In the genomic region with DNA sequence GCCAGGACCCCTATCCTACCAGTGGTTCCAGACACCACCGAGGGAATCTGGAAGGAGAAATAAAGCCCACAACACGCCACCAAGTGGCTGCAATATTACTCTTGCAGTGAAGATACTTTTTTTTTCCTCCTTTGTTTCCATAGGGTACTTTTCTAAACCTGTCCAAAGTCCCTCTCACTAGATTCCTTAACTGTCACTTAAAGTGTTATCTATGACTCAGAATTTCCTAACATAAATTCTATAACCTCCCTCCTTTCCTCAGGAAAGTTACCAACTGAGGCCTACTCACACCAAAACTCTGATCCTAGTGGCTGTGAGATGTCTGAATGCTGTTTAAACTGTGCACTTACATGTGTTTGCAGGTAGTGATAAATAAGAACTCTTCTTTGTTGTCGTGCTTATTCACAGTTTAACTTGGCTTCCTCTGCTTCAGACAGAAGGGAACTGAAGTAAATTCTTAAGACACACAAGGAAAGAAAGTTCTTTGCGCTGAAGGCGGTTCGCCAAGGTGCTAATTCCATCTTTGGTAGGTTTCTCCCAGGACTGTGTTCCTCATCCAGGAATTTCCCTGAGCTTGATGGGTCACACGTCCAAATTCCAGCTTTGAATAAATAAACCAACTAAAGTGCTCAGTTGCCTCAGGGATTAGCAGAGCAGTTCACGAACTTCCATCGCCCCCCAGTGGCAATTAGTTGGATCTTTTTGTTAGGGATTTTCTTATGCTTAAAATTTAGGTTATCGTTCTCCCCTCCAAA, we compare ENCODE assay signal across 9 cellular contexts. TPM values are rescaled to one million over a fixed set of nuclear protein-coding genes. Genes with fewer than 3 reads are reported as not detected.
DNase-seq lines count a peak whose midpoint lies in the region; ATAC-seq, FAIRE-seq and TF ChIP-seq lines count a peak whose summit lies in the region.
"Had no signal": no experiment of that assay in that cellular context is flagged by ENCODE, and none has a peak within 500 bp of the region (broad histone marks: within the 10 kb centered on the region; RNA-seq: fewer than 3 reads in every experiment).

No MANE protein-coding gene starts in this region.

- no peaks in the 10 kb centered on the region for H3K27me3 Mint-ChIP-seq in activated CD8-positive, alpha-beta memory T cell treated with anti-CD3 and anti-CD28 coated beads, Interleukin-2, amount 10 ng/mL, durations not matched to agents 7 days and 5 days

- TF ChIP-seq CTCF in NB4 (IDR thresholded peaks at IDR 0.05; ENCODE audit: low read depth, low read length): peak; percentile 8
- TF ChIP-seq CTCF in GM12878 (IDR thresholded peaks at IDR 0.05 in 2 of 3, conservative IDR thresholded peaks at IDR 0.05 in 1 of 3; ENCODE audit: control insufficient read depth in 2 of 3, extremely low read depth in 1 of 3, insufficient read depth in 1 of 3, low read depth in 3 of 3, low read length in 3 of 3): peak; percentile 20 to 23 (median 21); a peak in 3 of 6 replicates

- no peaks in the 10 kb centered on the region for H3K36me3 ChIP-seq in GM12878 (ENCODE audit: control insufficient read depth in 2 of 2, insufficient read depth in 2 of 2, low read length in 1 of 2)

- H3K4me1 ChIP-seq in GM12878 (ENCODE audit: control insufficient read depth, insufficient read depth, low read length): no peaks in the 10 kb centered on the region

- H4K20me1 ChIP-seq in GM12878 (ENCODE audit: control insufficient read depth, insufficient read depth): no peaks in the 10 kb centered on the region

- peak; percentile 34; the same call in 1 of the 3 replicates for ATAC-seq in GM12878
- no peak for ATAC-seq in activated CD8-positive, alpha-beta memory T cell treated with anti-CD3 and anti-CD28 coated beads, Interleukin-2, amount 10 ng/mL, durations not matched to agents 7 days and 5 days
- ATAC-seq in GM19452 (IDR thresholded peaks at IDR 0.05; ENCODE audit: unreplicated experiment): no peak

- peak; percentile 36 for TF ChIP-seq RAD21 in GM12878 (IDR thresholded peaks at IDR 0.05; ENCODE audit: insufficient read depth, low read depth, low read length)

- no peaks in the 10 kb centered on the region for H3K9me3 Mint-ChIP-seq in activated CD8-positive, alpha-beta memory T cell treated with anti-CD3 and anti-CD28 coated beads, Interleukin-2, amount 10 ng/mL, durations not matched to agents 7 days and 5 days (ENCODE audit: low read depth)

- no peak for TF ChIP-seq EP300 in GM12878 (IDR thresholded peaks at IDR 0.05; ENCODE audit: borderline replicate concordance in 1 of 2, control insufficient read depth in 1 of 2, low read depth in 2 of 2, low read length in 2 of 2)

- intact Hi-C loops in GM12878 (cut with micrococcal nuclease; ENCODE audit: unreplicated experiment): no loop called here

- no peak overlapping the region for H3K9ac ChIP-seq in GM12878 (ENCODE audit: control insufficient read depth, insufficient read depth, low read length)

- BruUV-seq in GM12878 (replicated peaks; lab: Mats Ljungman, UMichigan): no TSS peak

- H3K36me3 Mint-ChIP-seq in activated CD8-positive, alpha-beta memory T cell treated with anti-CD3 and anti-CD28 coated beads, Interleukin-2, amount 10 ng/mL, durations not matched to agents 7 days and 5 days: peaks cover 2% of the 10 kb centered on the region

- SMC1A ChIA-PET in GM12878 (lab: Charles Lee; ENCODE audit: uncharacterized antibody, unreplicated experiment): no interaction called here

- no peak overlapping the region for H3K4me3 Mint-ChIP-seq in activated CD8-positive, alpha-beta memory T cell treated with anti-CD3 and anti-CD28 coated beads, Interleukin-2, amount 10 ng/mL, durations not matched to agents 7 days and 5 days

- no peak overlapping the region for H3K27ac ChIP-seq in GM12878 (ENCODE audit: control insufficient read depth, insufficient read depth)

- no peak overlapping the region for H3K27ac Mint-ChIP-seq in activated CD8-positive, alpha-beta memory T cell treated with anti-CD3 and anti-CD28 coated beads, Interleukin-2, amount 10 ng/mL, durations not matched to agents 7 days and 5 days

- no peak overlapping the region for H3K4me2 ChIP-seq in GM12878 (ENCODE audit: control insufficient read depth, insufficient read depth)

- no peak for TF ChIP-seq POLR2A in NB4 (IDR thresholded peaks at IDR 0.05; ENCODE audit: extremely low read depth, insufficient read length)
- no peak for TF ChIP-seq POLR2A in GM12878 (IDR thresholded peaks at IDR 0.05; ENCODE audit: low read depth, low read length)

- in situ Hi-C loops in GM12878 (cut with MboI): loop anchor here (25.0 kb wide), 1 partner anchor 1113 kb away; no protein-coding TSS in a partner anchor

- FAIRE-seq in GM12878 (lab: Jason Lieb, UNC): no peak
- FAIRE-seq: TTC549 had no signal

- no peaks in the 10 kb centered on the region for H3K9me3 ChIP-seq in GM12878 (replicated peaks; ENCODE audit: control insufficient read depth, insufficient read depth, low read length)

- WGBS in GM12878 (ENCODE audit: insufficient coverage, insufficient replicate concordance, low lambda C conversion rate, missing lambda C conversion rate): 50% methylated on average over 10 of the region's 10 CpGs

- no peaks in the 10 kb centered on the region for H3K27me3 ChIP-seq in GM12878 (replicated peaks in 1 of 2; ENCODE audit: control insufficient read depth in 2 of 2, insufficient read depth in 2 of 2, low read length in 1 of 2)

- H2AFZ ChIP-seq in GM12878 (ENCODE audit: control insufficient read depth, low read depth, low read length): no peak overlapping the region

- H3K4me3 ChIP-seq in NB4 (ENCODE audit: low read depth, low read length) (no peak overlapping the region), GM12878 (no peak overlapping the region)

- CTCF ChIA-PET in GM12878 (lab: Yijun Ruan, JAX): interaction anchor here (0.7 to 1.5 kb wide), 3 partner anchors 8 to 910 kb away, joined by 3 to 5 read pairs (median 3); no protein-coding TSS in a partner anchor
- CTCF ChIA-PET in activated CD8-positive, alpha-beta memory T cell treated with anti-CD3 and anti-CD28 coated beads, Interleukin-2, amount 10 ng/mL, durations not matched to agents 7 days and 5 days (lab: Charles Lee): no interaction called here

- RAD21 ChIA-PET in GM12878 (lab: Charles Lee; ENCODE audit: unreplicated experiment): no interaction called here

- peaks cover 10% of the 10 kb centered on the region for H3K4me1 Mint-ChIP-seq in activated CD8-positive, alpha-beta memory T cell treated with anti-CD3 and anti-CD28 coated beads, Interleukin-2, amount 10 ng/mL, durations not matched to agents 7 days and 5 days

- peak; percentile 33 for DNase-seq in GM04504 (ENCODE audit: low read depth)
- peak; percentile 6 for DNase-seq in NB4 (ENCODE audit: low read depth)
- DNase-seq in GM12878 (ENCODE audit: low read depth, low spot score): no peak
- peak; percentile 67 for DNase-seq in left kidney (ENCODE audit: low read depth, low spot score)
- DNase-seq in activated CD8-positive, alpha-beta memory T cell treated with anti-CD3 and anti-CD28 coated beads, Interleukin-2, amount 10 ng/mL, durations not matched to agents 7 days and 5 days: no peak
- DNase-seq in T-helper 9 cell: no peak
- DNase-seq in stimulated activated naive CD4-positive, alpha-beta T cell treated with Interleukin-2 at 50 U/mL for 16 hours (lab: John Stamatoyannopoulos, UW): no peak

- H3K79me2 ChIP-seq in GM12878 (ENCODE audit: control insufficient read depth, insufficient read depth, low read length): no peaks in the 10 kb centered on the region

- POLR2A ChIA-PET in GM12878 (lab: Charles Lee): no interaction called here

TF ChIP-seq in GM12878, 131 proteins besides CTCF, POLR2A, EP300 and RAD21:
- no peak for TF ChIP-seq HDAC2 (IDR thresholded peaks at IDR 0.05)
- no peak for TF ChIP-seq MTA3 (IDR thresholded peaks at IDR 0.05; ENCODE audit: borderline replicate concordance, low read length)
- no peak for TF ChIP-seq SPI1 (IDR thresholded peaks at IDR 0.05; ENCODE audit: borderline replicate concordance, insufficient read depth, low read depth, low read length)
- no peak for TF ChIP-seq SP1 (IDR thresholded peaks at IDR 0.05; ENCODE audit: low read depth, low read length)
- TF ChIP-seq ZNF622 (IDR thresholded peaks at IDR 0.05): no peak
- no peak for TF ChIP-seq MYC (IDR thresholded peaks at IDR 0.05; ENCODE audit: insufficient read depth, insufficient read length, insufficient replicate concordance, low read length, severe bottlenecking)
- no peak for TF ChIP-seq CBFB (IDR thresholded peaks at IDR 0.05; ENCODE audit: low read depth)
- no peak for TF ChIP-seq NFIC (IDR thresholded peaks at IDR 0.05; ENCODE audit: low read depth, low read length)
- TF ChIP-seq FOXK2 (IDR thresholded peaks at IDR 0.05): no peak
- TF ChIP-seq SUPT20H (IDR thresholded peaks at IDR 0.05; ENCODE audit: borderline replicate concordance, control insufficient read depth, low read depth, low read length): no peak
- no peak for TF ChIP-seq ETV6 (conservative IDR thresholded peaks at IDR 0.05 in 1 of 2, IDR thresholded peaks at IDR 0.05 in 1 of 2; ENCODE audit: borderline replicate concordance in 1 of 2, low read depth in 1 of 2)
- no peak for TF ChIP-seq EED (IDR thresholded peaks at IDR 0.05; ENCODE audit: low read depth)
- no peak for TF ChIP-seq STAT3 (IDR thresholded peaks at IDR 0.05; ENCODE audit: low read depth, low read length)
- TF ChIP-seq CBX3 (IDR thresholded peaks at IDR 0.05; ENCODE audit: borderline replicate concordance, low read depth): no peak
- TF ChIP-seq KLF5 (IDR thresholded peaks at IDR 0.05; ENCODE audit: partially characterized antibody): no peak

RNA-seq across cellular contexts. Expression of gene HCCS, which starts 10.7 kb away (rescaled TPM):
- 8.3 and 8.4 TPM in 2 replicates for total RNA-seq in GM12878 (2013; cell fraction: nucleolus; rRNA removed)
- total RNA-seq in GM12878 (2014; rRNA removed): 20.3 and 20.4 TPM in 2 replicates
- total RNA-seq in GM12878 (2014; rRNA removed; fragmentation: Illumina TruSeq; extraction: Trizol): 22.2 and 27.5 TPM in 2 replicates
- 30.0 and 36.0 TPM in 2 replicates for total RNA-seq in GM12878 (2021)
- polyA plus RNA-seq in GM12878 (2011; ENCODE audit: low read depth): 18.2 TPM
- 39.3 and 44.3 TPM in 2 replicates for polyA plus RNA-seq in GM12878 (2011; rRNA removed)
- polyA plus RNA-seq in GM12878 (2011; cell fraction: cytosol; rRNA removed): 22.5 and 22.6 TPM in 2 replicates
- 10.8 and 13.5 TPM in 2 replicates for polyA plus RNA-seq in GM12878 (2011; cell fraction: nucleus; rRNA removed)
- polyA plus RNA-seq in GM12878 (2012): 20.7 and 21.1 TPM in 2 replicates
- polyA plus RNA-seq in GM12878 (2014; fragmentation: Illumina TruSeq; extraction: Trizol): 38.2 and 39.4 TPM in 2 replicates
- polyA plus RNA-seq in GM12878 (2014; fragmentation: Nextera tagmentation; extraction: Ambion mirVana): 10 to 100 TPM; 11.8 to 15.6 TPM
- polyA plus RNA-seq in GM12878 (2014; rRNA removed): 32.2 and 37.7 TPM in 2 replicates
- 10 to 100 TPM; 65.8 to 69.6 TPM for polyA plus RNA-seq in GM12878 (2016; fragmentation: Nextera tagmentation; extraction: Ambion mirVana)
- 20.8 and 26.8 TPM in 2 replicates for polyA minus RNA-seq in GM12878 (2011; rRNA and poly(A)+ RNA removed)
- polyA minus RNA-seq in GM12878 (2011; cell fraction: cytosol; rRNA and poly(A)+ RNA removed): 8.5 and 9.8 TPM in 2 replicates
- 3.0 and 5.0 TPM in 2 replicates for polyA minus RNA-seq in GM12878 (2011; cell fraction: nucleus; rRNA and poly(A)+ RNA removed)
- total RNA-seq in activated CD8-positive, alpha-beta memory T cell treated with anti-CD3 and anti-CD28 coated beads, Interleukin-2, amount 10 ng/mL, durations not matched to agents 7 days and 5 days: 10 to 100 TPM; 18.9 to 25.9 TPM

Comparison
In these comparisons a context has a peak if more than half of its experiments do, and no peak if none do; other contexts are left out.
1. DNase-seq: peak in GM04504 (single experiment), NB4 (single experiment) and left kidney (single experiment); none in GM12878 (single experiment), activated CD8-positive, alpha-beta memory T cell treated with anti-CD3 and anti-CD28 coated beads, Interleukin-2, amount 10 ng/mL, durations not matched to agents 7 days and 5 days (single experiment), T-helper 9 cell (single experiment) and stimulated activated naive CD4-positive, alpha-beta T cell treated with Interleukin-2 at 50 U/mL for 16 hours (single experiment).